In the genomic region with DNA sequence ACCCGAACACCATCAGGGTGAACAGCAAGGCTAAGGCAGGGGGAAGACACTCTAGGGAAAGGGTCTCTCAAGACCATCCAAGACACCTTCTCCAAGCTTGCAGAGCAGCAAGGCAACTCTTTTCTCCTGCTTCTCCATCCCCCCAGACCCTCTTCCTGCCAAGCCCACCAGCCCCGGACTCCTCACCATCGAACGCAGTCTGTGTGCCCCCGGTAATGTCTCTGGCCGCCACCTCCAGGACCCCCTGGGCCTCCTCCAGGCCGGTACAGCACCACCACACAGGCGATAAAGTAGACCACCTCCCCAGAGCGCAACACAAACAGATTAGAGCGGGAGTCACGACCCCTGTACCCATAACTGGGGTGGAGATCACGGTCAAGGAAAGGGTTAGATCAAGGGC, we compare ENCODE assay signal across 27 cellular contexts. TPM values are rescaled to one million over a fixed set of nuclear protein-coding genes. Genes with fewer than 3 reads are reported as not detected.
DNase-seq lines count a peak whose midpoint lies in the region; ATAC-seq, FAIRE-seq and TF ChIP-seq lines count a peak whose summit lies in the region.
"Had no signal": no experiment of that assay in that cellular context is flagged by ENCODE, and none has a peak within 500 bp of the region (broad histone marks: within the 10 kb centered on the region; RNA-seq: fewer than 3 reads in every experiment).

No MANE protein-coding gene starts in this region.

- no peak overlapping the region for H3K4me3 ChIP-seq in H1 (ENCODE audit: extremely low read depth in 1 of 4, insufficient read depth in 2 of 4, low read depth in 3 of 4, low read length in 4 of 4)
- H3K4me3 ChIP-seq: dorsolateral prefrontal cortex, gastroesophageal sphincter, psoas muscle, sigmoid colon, thoracic aorta had no signal

- no peak overlapping the region for H3K4me3 Mint-ChIP-seq in activated T-cell treated with anti-CD3 and anti-CD28 coated beads, Interleukin-2, amount 50 U/mL, for 72 hours
- H3K4me3 Mint-ChIP-seq in CD4-positive, alpha-beta T cell, result peak overlapping the region; percentile 49
- H3K4me3 Mint-ChIP-seq in stimulated activated naive B cell treated with anti-CD40 and anti-IgM and Interleukin-4, amounts not matched to agents 10 μg/mL and 1 μg/mL and 100 μg/mL, for 72 hours, result no peak overlapping the region
- H3K4me3 Mint-ChIP-seq: stimulated activated memory B cell treated with anti-CD40 and anti-IgM and Interleukin-4, amounts not matched to agents 10 μg/mL and 1 μg/mL and 100 μg/mL, for 72 hours had no signal

- H3K79me1 ChIP-seq in H1 (ENCODE audit: low read depth, low read length), result no peaks in the 10 kb centered on the region

- peak overlapping the region; percentile 1 for H3K27ac Mint-ChIP-seq in activated T-cell treated with anti-CD3 and anti-CD28 coated beads, Interleukin-2, amount 50 U/mL, for 72 hours
- no peak overlapping the region for H3K27ac Mint-ChIP-seq in CD4-positive, alpha-beta T cell
- H3K27ac Mint-ChIP-seq in stimulated activated naive B cell treated with anti-CD40 and anti-IgM and Interleukin-4, amounts not matched to agents 10 μg/mL and 1 μg/mL and 100 μg/mL, for 72 hours, result peak overlapping the region; percentile 6
- H3K27ac Mint-ChIP-seq: stimulated activated memory B cell treated with anti-CD40 and anti-IgM and Interleukin-4, amounts not matched to agents 10 μg/mL and 1 μg/mL and 100 μg/mL, for 72 hours had no signal

- H2BK12ac ChIP-seq in H1 (ENCODE audit: low read depth, low read length), result no peak overlapping the region

- no peak for TF ChIP-seq EP300 in H1 (IDR thresholded peaks at IDR 0.05; ENCODE audit: borderline replicate concordance in 1 of 2, low read depth in 2 of 2, low read length in 2 of 2)

- H3K4me1 Mint-ChIP-seq in activated T-cell treated with anti-CD3 and anti-CD28 coated beads, Interleukin-2, amount 50 U/mL, for 72 hours (ENCODE audit: low read depth), result peaks cover 46% of the 10 kb centered on the region
- H3K4me1 Mint-ChIP-seq in CD4-positive, alpha-beta T cell (ENCODE audit: low read depth), result peaks cover 41% of the 10 kb centered on the region
- peaks cover 36 to 50% of the 10 kb centered on the region in 2 donors for H3K4me1 Mint-ChIP-seq in stimulated activated naive B cell treated with anti-CD40 and anti-IgM and Interleukin-4, amounts not matched to agents 10 μg/mL and 1 μg/mL and 100 μg/mL, for 72 hours

- no peak overlapping the region for H3K4ac ChIP-seq in H1 (replicated peaks; ENCODE audit: insufficient read length, low read depth, low read length)

- H3K4me2 ChIP-seq in H1 (ENCODE audit: insufficient read depth in 1 of 2, low read depth in 2 of 2, low read length in 2 of 2), result no peak overlapping the region
- H3K4me2 ChIP-seq: KMS-11 had no signal

- H3K27me3 ChIP-seq in CD4-positive, alpha-beta T cell (ENCODE audit: control insufficient read depth, insufficient read depth, low read length), result no peaks in the 10 kb centered on the region
- peaks cover 0 to 5% (median 4%) of the 10 kb centered on the region in 4 experiments; a peak in 6 of 7 replicates for H3K27me3 ChIP-seq in H1 (replicated peaks in 1 of 4; ENCODE audit: control insufficient read depth in 3 of 4, extremely low read depth in 1 of 4, insufficient read depth in 3 of 4, low read length in 3 of 4)
- H3K27me3 ChIP-seq: dorsolateral prefrontal cortex, gastroesophageal sphincter, sigmoid colon had no signal

- H3K9ac ChIP-seq in H1 (replicated peaks in 1 of 4; ENCODE audit: extremely low read depth in 1 of 4, low read depth in 3 of 4, low read length in 3 of 4), result no peak overlapping the region
- H3K9ac ChIP-seq: KMS-11 had no signal

- H3K79me2 ChIP-seq in H1 (ENCODE audit: control insufficient read depth in 1 of 2, insufficient read depth in 2 of 2, low read length in 2 of 2), result no peaks in the 10 kb centered on the region

- H3K9me3 ChIP-seq in CD4-positive, alpha-beta T cell (ENCODE audit: control insufficient read depth, low read length), result no peaks in the 10 kb centered on the region
- no peaks in the 10 kb centered on the region for H3K9me3 ChIP-seq in H1 (ENCODE audit: insufficient read depth in 2 of 2, low read depth in 1 of 2, low read length in 1 of 2)
- H3K9me3 ChIP-seq: gastroesophageal sphincter, psoas muscle, sigmoid colon, thoracic aorta had no signal

- CTCF ChIA-PET in CD4-positive, alpha-beta T cell (lab: Charles Lee), result no interaction called here
- CTCF ChIA-PET in H1 (lab: Charles Lee; ENCODE audit: partially characterized antibody), result interaction anchor here (1.2 to 10.2 kb wide), 3 partner anchors 12 to 57 kb away, joined by 5 to 97 read pairs (median 25); a partner anchor contains a TSS

- no peak for DNase-seq in activated T-cell treated with anti-CD3 and anti-CD28 coated beads, Interleukin-2, amount 50 U/mL, for 72 hours
- DNase-seq in activated T-cell treated with anti-CD3 and anti-CD28 coated beads, Interleukin-2, amount 50 U/mL, for 1 hour, result no peak
- DNase-seq in CD4-positive, alpha-beta T cell, result no peak
- no peak for DNase-seq in H1 (ENCODE audit: low read depth in 1 of 2, low spot score in 2 of 2)
- DNase-seq in stimulated activated naive B cell treated with anti-CD40 and anti-IgM and Interleukin-4, amounts not matched to agents 10 μg/mL and 1 μg/mL and 100 μg/mL, for 72 hours, result no peak
- DNase-seq: activated CD4-positive, alpha-beta T cell treated with anti-CD3 and anti-CD28 coated beads for 1 hour; activated CD8-positive, alpha-beta memory T cell treated with anti-CD3 and anti-CD28 coated beads for 24 hours; C1 segment of cervical spinal cord; cerebellar nuclear complex; DND-41; dorsolateral prefrontal cortex; hippocampal formation; left cardiac atrium; NCI-H1417; NCI-H2081 treated with DMSO at 0.1 percent for 48 hours; nucleus accumbens; RPMI8226; sigmoid colon; stimulated activated CD4-positive, alpha-beta T cell treated with anti-CD3 and anti-CD28 coated beads, Interleukin-4, amount 100 ng/mL, for 24 hours had no signal

- H3K36me3 Mint-ChIP-seq in activated T-cell treated with anti-CD3 and anti-CD28 coated beads, Interleukin-2, amount 50 U/mL, for 72 hours (ENCODE audit: insufficient read depth in 2 of 2), result peaks cover 9 to 24% of the 10 kb centered on the region in 2 donors
- peaks cover 58% of the 10 kb centered on the region for H3K36me3 Mint-ChIP-seq in CD4-positive, alpha-beta T cell (ENCODE audit: low read depth)
- peaks cover 46 to 62% of the 10 kb centered on the region in 2 donors for H3K36me3 Mint-ChIP-seq in stimulated activated naive B cell treated with anti-CD40 and anti-IgM and Interleukin-4, amounts not matched to agents 10 μg/mL and 1 μg/mL and 100 μg/mL, for 72 hours

- ATAC-seq in activated T-cell treated with anti-CD3 and anti-CD28 coated beads, Interleukin-2, amount 50 U/mL, for 72 hours (replicated peaks in 1 of 2), result no peak
- no peak for ATAC-seq in CD4-positive, alpha-beta T cell (ENCODE audit: poor library complexity)
- no peak for ATAC-seq in stimulated activated naive B cell treated with anti-CD40 and anti-IgM and Interleukin-4, amounts not matched to agents 10 μg/mL and 1 μg/mL and 100 μg/mL, for 72 hours (replicated peaks)
- ATAC-seq in HG03439 (IDR thresholded peaks at IDR 0.05; ENCODE audit: unreplicated experiment) (no peak), GM18520 (IDR thresholded peaks at IDR 0.05; ENCODE audit: unreplicated experiment) (no peak)
- ATAC-seq: gastroesophageal sphincter; left cardiac atrium; psoas muscle; stimulated activated memory B cell treated with anti-CD40 and anti-IgM and Interleukin-4, amounts not matched to agents 10 μg/mL and 1 μg/mL and 100 μg/mL, for 72 hours had no signal

- TF ChIP-seq CTCF in CD4-positive, alpha-beta T cell (IDR thresholded peaks at IDR 0.05), result no peak
- no peak for TF ChIP-seq CTCF in H1 (IDR thresholded peaks at IDR 0.05; ENCODE audit: control extremely low read depth in 1 of 3, insufficient read depth in 1 of 3, low read depth in 1 of 3, low read length in 3 of 3)

- no peaks in the 10 kb centered on the region for H3K9me3 Mint-ChIP-seq in activated T-cell treated with anti-CD3 and anti-CD28 coated beads, Interleukin-2, amount 50 U/mL, for 72 hours
- H3K9me3 Mint-ChIP-seq in CD4-positive, alpha-beta T cell, result no peaks in the 10 kb centered on the region
- no peaks in the 10 kb centered on the region for H3K9me3 Mint-ChIP-seq in stimulated activated naive B cell treated with anti-CD40 and anti-IgM and Interleukin-4, amounts not matched to agents 10 μg/mL and 1 μg/mL and 100 μg/mL, for 72 hours
- H3K9me3 Mint-ChIP-seq: stimulated activated memory B cell treated with anti-CD40 and anti-IgM and Interleukin-4, amounts not matched to agents 10 μg/mL and 1 μg/mL and 100 μg/mL, for 72 hours had no signal

- whole genome bisulfite sequencing in H1 (ENCODE audit: extremely low coverage in 1 of 2, insufficient coverage in 1 of 2, insufficient read length in 1 of 2, insufficient replicate concordance in 2 of 2, low coverage in 1 of 2, low lambda C conversion rate in 2 of 2, missing lambda C conversion rate in 1 of 2), 2 experiments, result 94% methylated on average over 12 of the region's 12 CpGs; no CpG with 5 or more reads in 1 of the 2 experiments

- no peak overlapping the region for H2BK20ac ChIP-seq in H1 (ENCODE audit: low read length)

- H2BK15ac ChIP-seq in H1 (ENCODE audit: low read length), result no peak overlapping the region

- no peak overlapping the region for H4K8ac ChIP-seq in H1 (ENCODE audit: extremely low read depth, insufficient read depth, low read length)

- H3K56ac ChIP-seq in H1 (replicated peaks; ENCODE audit: insufficient read length, low read depth, low read length), result no peak overlapping the region

- no peak overlapping the region for H3K23ac ChIP-seq in H1 (ENCODE audit: insufficient read length)

- no peak overlapping the region for H2BK5ac ChIP-seq in H1 (ENCODE audit: low read depth, low read length)

- no peak overlapping the region for H2BK120ac ChIP-seq in H1 (replicated peaks; ENCODE audit: low read depth, low read length)

- no peaks in the 10 kb centered on the region; a peak in 2 of 8 replicates for H3K36me3 ChIP-seq in H1 (ENCODE audit: control insufficient read depth in 2 of 4, insufficient read depth in 4 of 4, low read length in 3 of 4)

- H4K5ac ChIP-seq in H1 (ENCODE audit: insufficient read length, low read depth, low read length), result no peak overlapping the region

- no peak for TF ChIP-seq RAD21 in H1 (IDR thresholded peaks at IDR 0.05 in 1 of 2, conservative IDR thresholded peaks at IDR 0.05 in 1 of 2; ENCODE audit: low read depth in 2 of 2, low read length in 2 of 2)

- FAIRE-seq in H1 (lab: Jason Lieb, UNC), result no peak
- FAIRE-seq: GM18507 had no signal

- H3K27ac ChIP-seq in CD4-positive, alpha-beta T cell (ENCODE audit: low read depth, low read length), result no peak overlapping the region
- no peak overlapping the region for H3K27ac ChIP-seq in H1 (ENCODE audit: low read depth, low read length)
- H3K27ac ChIP-seq: gastroesophageal sphincter, KMS-11, psoas muscle, sigmoid colon, thoracic aorta had no signal

- no peaks in the 10 kb centered on the region for H3K27me3 Mint-ChIP-seq in activated T-cell treated with anti-CD3 and anti-CD28 coated beads, Interleukin-2, amount 50 U/mL, for 72 hours (ENCODE audit: low read depth)
- H3K27me3 Mint-ChIP-seq in CD4-positive, alpha-beta T cell, result no peaks in the 10 kb centered on the region
- no peaks in the 10 kb centered on the region for H3K27me3 Mint-ChIP-seq in stimulated activated naive B cell treated with anti-CD40 and anti-IgM and Interleukin-4, amounts not matched to agents 10 μg/mL and 1 μg/mL and 100 μg/mL, for 72 hours
- H3K27me3 Mint-ChIP-seq: stimulated activated memory B cell treated with anti-CD40 and anti-IgM and Interleukin-4, amounts not matched to agents 10 μg/mL and 1 μg/mL and 100 μg/mL, for 72 hours had no signal

- peaks cover 9% of the 10 kb centered on the region; the same call in 1 of the 2 replicates for H3K23me2 ChIP-seq in H1 (ENCODE audit: low read depth, low read length)

- H2AFZ ChIP-seq in H1 (ENCODE audit: low read length), result no peak overlapping the region

- intact Hi-C loops in CD4-positive, alpha-beta T cell (cut with DNase I, micrococcal nuclease), result loop anchor here in 1 of 2 experiments (10.0 kb wide), 1 partner anchor 156 kb away; a partner anchor contains a TSS

- H4K20me1 ChIP-seq in H1 (replicated peaks in 1 of 2; ENCODE audit: control insufficient read depth in 1 of 2, insufficient read depth in 2 of 2, low read length in 2 of 2), result peaks cover 0 to 2% of the 10 kb centered on the region in 2 experiments

- POLR2A ChIA-PET in CD4-positive, alpha-beta T cell (lab: Charles Lee), result interaction anchor here (0.7 to 2.5 kb wide), 6 partner anchors 12 to 246 kb away, joined by 3 to 16 read pairs (median 4); a partner anchor contains a TSS
- POLR2A ChIA-PET in H1 (lab: Charles Lee; ENCODE audit: partially characterized antibody), result interaction anchor here (1.1 to 15.8 kb wide), 11 partner anchors 12 to 244 kb away, joined by 3 to 235 read pairs (median 5); a partner anchor contains a TSS

- peaks cover 3 to 28% (median 15%) of the 10 kb centered on the region in 4 experiments for H3K4me1 ChIP-seq in H1 (replicated peaks in 1 of 4; ENCODE audit: control insufficient read depth in 3 of 4, insufficient read depth in 4 of 4, low read length in 3 of 4)

- TF ChIP-seq POLR2A in H1 (IDR thresholded peaks at IDR 0.05; ENCODE audit: control extremely low read depth in 1 of 2, low read depth in 2 of 2, low read length in 2 of 2), result no peak

- no peak overlapping the region for H3K14ac ChIP-seq in H1 (ENCODE audit: insufficient read length)

- H2AK5ac ChIP-seq in H1 (ENCODE audit: low read depth, low read length), result peak overlapping the region; percentile 5; the same call in 1 of the 2 replicates

- no peak overlapping the region for H4K91ac ChIP-seq in H1 (replicated peaks; ENCODE audit: insufficient read length, low read length)

- no peak overlapping the region for H3K18ac ChIP-seq in H1 (ENCODE audit: extremely low read depth, low read length)

RNA-seq across cellular contexts. Expression of a gene that starts 3.8 kb away (rescaled TPM):
- 100 to 1,000 TPM; 132 to 148 TPM for total RNA-seq in activated T-cell treated with anti-CD3 and anti-CD28 coated beads, Interleukin-2, amount 50 U/mL, for 72 hours
- total RNA-seq in CD4-positive, alpha-beta T cell, result 100 to 1,000 TPM; 142 to 144 TPM
- total RNA-seq in H1 (2021; fragmentation: NEBNext Ultra II Directional; extraction: Animal tissue kit (Norgen Biotek cat#: 25700)), result 29.9 and 31.2 TPM in 2 replicates
- 19.2 and 30.1 TPM in 2 replicates for polyA plus RNA-seq in H1 (2011; rRNA removed)
- polyA plus RNA-seq in H1 (2011; cell fraction: cytosol; rRNA removed), result 18.9 TPM
- 101 TPM for polyA plus RNA-seq in H1 (2011; cell fraction: nucleus; rRNA removed)
- polyA plus RNA-seq in H1 (2012, experiment 1 of 2), result 22.0 to 32.1 TPM (median 25.2 TPM) in 4 replicates
- 23.4 TPM for polyA plus RNA-seq in H1 (2012, experiment 2 of 2)
- 18.3 TPM for polyA plus RNA-seq in H1 (2013, experiment 1 of 2)
- polyA plus RNA-seq in H1 (2013, experiment 2 of 2), result 15.2 TPM
- 13.6 and 15.8 TPM in 2 replicates for polyA minus RNA-seq in H1 (2011; rRNA and poly(A)+ RNA removed)
- polyA minus RNA-seq in H1 (2011; cell fraction: cytosol; rRNA and poly(A)+ RNA removed), result 11.3 TPM
- polyA minus RNA-seq in H1 (2011; cell fraction: nucleus; rRNA and poly(A)+ RNA removed), result 15.3 TPM

RNA-seq across cellular contexts. Expression of a gene that starts 4.3 kb away (rescaled TPM):
- 1 to 10 TPM; 5.1 to 6.7 TPM for total RNA-seq in activated T-cell treated with anti-CD3 and anti-CD28 coated beads, Interleukin-2, amount 50 U/mL, for 72 hours
- total RNA-seq in CD4-positive, alpha-beta T cell, result under 1 TPM; 0.42 to 0.71 TPM
- total RNA-seq in H1 (2021; fragmentation: NEBNext Ultra II Directional; extraction: Animal tissue kit (Norgen Biotek cat#: 25700)), result 0.55 and 2.2 TPM in 2 replicates
- polyA plus RNA-seq in H1 (2011; rRNA removed), result 0.86 and 0.91 TPM in 2 replicates
- 1.0 TPM for polyA plus RNA-seq in H1 (2011; cell fraction: cytosol; rRNA removed)
- 1.1 TPM for polyA plus RNA-seq in H1 (2011; cell fraction: nucleus; rRNA removed)
- polyA plus RNA-seq in H1 (2012, experiment 1 of 2), result 1.8 to 2.8 TPM (median 2.1 TPM) in 4 replicates
- polyA plus RNA-seq in H1 (2012, experiment 2 of 2), result 1.3 TPM
- 0.55 TPM for polyA plus RNA-seq in H1 (2013, experiment 1 of 2)
- polyA plus RNA-seq in H1 (2013, experiment 2 of 2), result 0.64 TPM
- 1.7 TPM in 1 of 2 replicates, not detected in the other for polyA minus RNA-seq in H1 (2011; rRNA and poly(A)+ RNA removed)
- polyA minus RNA-seq in H1 (2011; cell fraction: cytosol; rRNA and poly(A)+ RNA removed), result not detected
- not detected for polyA minus RNA-seq in H1 (2011; cell fraction: nucleus; rRNA and poly(A)+ RNA removed)

RNA-seq across cellular contexts. Expression of a gene that starts 7.1 kb away (rescaled TPM):
- total RNA-seq in activated T-cell treated with anti-CD3 and anti-CD28 coated beads, Interleukin-2, amount 50 U/mL, for 72 hours, result 100 to 1,000 TPM; 173 to 241 TPM
- total RNA-seq in CD4-positive, alpha-beta T cell, result 100 to 1,000 TPM; 167 to 172 TPM
- total RNA-seq in H1 (2021; fragmentation: NEBNext Ultra II Directional; extraction: Animal tissue kit (Norgen Biotek cat#: 25700)), result 114 and 117 TPM in 2 replicates
- 25.7 and 32.2 TPM in 2 replicates for polyA plus RNA-seq in H1 (2011; rRNA removed)
- 35.3 TPM for polyA plus RNA-seq in H1 (2011; cell fraction: cytosol; rRNA removed)
- polyA plus RNA-seq in H1 (2011; cell fraction: nucleus; rRNA removed), result 66.3 TPM
- 98.7 to 112 TPM (median 111 TPM) in 4 replicates for polyA plus RNA-seq in H1 (2012, experiment 1 of 2)
- polyA plus RNA-seq in H1 (2012, experiment 2 of 2), result 79.2 TPM
- polyA plus RNA-seq in H1 (2013, experiment 1 of 2), result 45.4 TPM
- 44.6 TPM for polyA plus RNA-seq in H1 (2013, experiment 2 of 2)
- polyA minus RNA-seq in H1 (2011; rRNA and poly(A)+ RNA removed), result 69.4 and 71.5 TPM in 2 replicates
- polyA minus RNA-seq in H1 (2011; cell fraction: cytosol; rRNA and poly(A)+ RNA removed), result 41.7 TPM
- polyA minus RNA-seq in H1 (2011; cell fraction: nucleus; rRNA and poly(A)+ RNA removed), result 48.7 TPM

RNA-seq across cellular contexts. Expression of a gene that starts 13.0 kb away (rescaled TPM):
- 10 to 100 TPM; 72.2 to 79.9 TPM for total RNA-seq in activated T-cell treated with anti-CD3 and anti-CD28 coated beads, Interleukin-2, amount 50 U/mL, for 72 hours
- total RNA-seq in CD4-positive, alpha-beta T cell, result 10 to 100 TPM; 47.2 to 49.5 TPM
- 28.0 and 34.5 TPM in 2 replicates for total RNA-seq in H1 (2021; fragmentation: NEBNext Ultra II Directional; extraction: Animal tissue kit (Norgen Biotek cat#: 25700))
- 39.0 and 57.7 TPM in 2 replicates for polyA plus RNA-seq in H1 (2011; rRNA removed)
- 47.9 TPM for polyA plus RNA-seq in H1 (2011; cell fraction: cytosol; rRNA removed)
- 132 TPM for polyA plus RNA-seq in H1 (2011; cell fraction: nucleus; rRNA removed)
- polyA plus RNA-seq in H1 (2012, experiment 1 of 2), result 19.8 to 36.5 TPM (median 35.3 TPM) in 4 replicates
- 22.3 TPM for polyA plus RNA-seq in H1 (2012, experiment 2 of 2)
- 20.2 TPM for polyA plus RNA-seq in H1 (2013, experiment 1 of 2)
- 20.9 TPM for polyA plus RNA-seq in H1 (2013, experiment 2 of 2)
- 6.2 and 8.5 TPM in 2 replicates for polyA minus RNA-seq in H1 (2011; rRNA and poly(A)+ RNA removed)
- 13.8 TPM for polyA minus RNA-seq in H1 (2011; cell fraction: cytosol; rRNA and poly(A)+ RNA removed)
- polyA minus RNA-seq in H1 (2011; cell fraction: nucleus; rRNA and poly(A)+ RNA removed), result 11.2 TPM

RNA-seq across cellular contexts. Expression of a gene that starts 17.5 kb away (rescaled TPM):
- total RNA-seq in activated T-cell treated with anti-CD3 and anti-CD28 coated beads, Interleukin-2, amount 50 U/mL, for 72 hours, result 10 to 100 TPM; 32.8 to 36.8 TPM
- 10 to 100 TPM; 25.5 to 26.2 TPM for total RNA-seq in CD4-positive, alpha-beta T cell
- 24.6 and 31.5 TPM in 2 replicates for total RNA-seq in H1 (2021; fragmentation: NEBNext Ultra II Directional; extraction: Animal tissue kit (Norgen Biotek cat#: 25700))
- polyA plus RNA-seq in H1 (2011; rRNA removed), result 17.8 and 26.2 TPM in 2 replicates
- 24.2 TPM for polyA plus RNA-seq in H1 (2011; cell fraction: cytosol; rRNA removed)
- 41.6 TPM for polyA plus RNA-seq in H1 (2011; cell fraction: nucleus; rRNA removed)
- 20.8 to 24.7 TPM (median 23.1 TPM) in 4 replicates for polyA plus RNA-seq in H1 (2012, experiment 1 of 2)
- polyA plus RNA-seq in H1 (2012, experiment 2 of 2), result 20.4 TPM
- 15.5 TPM for polyA plus RNA-seq in H1 (2013, experiment 1 of 2)
- 13.2 TPM for polyA plus RNA-seq in H1 (2013, experiment 2 of 2)
- polyA minus RNA-seq in H1 (2011; rRNA and poly(A)+ RNA removed), result 10.0 and 16.4 TPM in 2 replicates
- polyA minus RNA-seq in H1 (2011; cell fraction: cytosol; rRNA and poly(A)+ RNA removed), result 7.1 TPM
- 8.6 TPM for polyA minus RNA-seq in H1 (2011; cell fraction: nucleus; rRNA and poly(A)+ RNA removed)
